In the genomic region with DNA sequence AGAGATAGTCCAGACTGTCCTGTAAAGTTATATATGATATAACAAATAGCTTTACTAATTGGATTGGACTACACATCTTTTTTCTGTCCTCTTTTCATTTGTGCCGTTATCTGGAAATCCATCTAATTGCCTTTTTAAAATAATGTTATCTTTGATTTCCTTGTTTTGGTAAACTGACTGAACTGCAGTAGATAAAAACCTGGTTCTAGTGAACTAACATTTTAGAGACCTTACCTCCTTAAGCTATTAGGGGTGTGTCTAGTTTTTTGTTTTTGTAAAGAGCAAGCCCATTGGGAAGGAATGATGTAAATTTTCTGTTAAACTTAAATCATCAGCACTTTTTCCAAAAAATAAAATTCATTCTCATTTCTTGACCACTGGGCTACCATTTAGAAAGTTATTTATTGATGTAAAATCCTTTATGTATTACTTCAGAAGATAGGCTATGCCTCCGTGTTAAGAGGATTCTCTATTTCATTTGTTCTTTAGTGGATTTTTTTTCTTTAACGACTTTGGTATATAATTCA, we compare ENCODE assay signal across 8 cellular contexts. TPM values are rescaled to one million over a fixed set of nuclear protein-coding genes. Genes with fewer than 3 reads are reported as not detected.
DNase-seq lines count a peak whose midpoint lies in the region; ATAC-seq and TF ChIP-seq lines count a peak whose summit lies in the region.

No MANE protein-coding gene starts in this region.

- no peaks in the 10 kb centered on the region for H3K9me3 ChIP-seq in psoas muscle

- intact Hi-C loops in psoas muscle (cut with DNase I): loop anchor here (10.0 kb wide), 1 partner anchor 259 kb away; a partner anchor contains a TSS

- ATAC-seq in psoas muscle (no peak), HG02870 (IDR thresholded peaks at IDR 0.05; ENCODE audit: unreplicated experiment) (no peak), GM18498 (IDR thresholded peaks at IDR 0.05; ENCODE audit: unreplicated experiment) (no peak)

- 5 to 11% (median 6%) methylated on average over 3 of the region's 3 CpGs for WGBS in psoas muscle, 3 donors

- peaks cover 0 to 10% of the 10 kb centered on the region in 2 donors for H3K36me3 ChIP-seq in psoas muscle (ENCODE audit: insufficient read depth in 1 of 2, low read depth in 1 of 2)

- peak; percentile 11 for TF ChIP-seq POLR2A in erythroblast (IDR thresholded peaks at IDR 0.05; ENCODE audit: low read length)

- H3K4me1 ChIP-seq in psoas muscle: peaks cover 45% of the 10 kb centered on the region

- H3K27me3 ChIP-seq in psoas muscle (ENCODE audit: insufficient read depth in 3 of 3, low read length in 2 of 3): no peaks in the 10 kb centered on the region

- H3K4me3 ChIP-seq in psoas muscle: peak overlapping the region; percentile 93

- TF ChIP-seq CTCF in psoas muscle (IDR thresholded peaks at IDR 0.05): no peak

- DNase-seq in EL (peak; percentile 12), OCI-M1 (lab: John Stamatoyannopoulos, UW) (peak; percentile 57), erythroblast (lab: John Stamatoyannopoulos, UW) (peak; percentile 46 to 59), psoas muscle (no peak), iPS-NIHi7 (ENCODE audit: extremely low spot score) (no peak), C1 segment of cervical spinal cord (lab: John Stamatoyannopoulos, UW) (no peak)

- peak overlapping the region; percentile 5 for H3K27ac ChIP-seq in psoas muscle

RNA-seq across cellular contexts. Expression of a gene that starts 1.2 kb away (rescaled TPM):
- total RNA-seq in psoas muscle: 1 to 10 TPM; 1.8 to 2.9 (median 2.0) TPM
- polyA plus RNA-seq in psoas muscle: 1 to 10 TPM in 1 of 3 donors, under 1 TPM in 2; 0.77 to 2.0 (median 0.82) TPM

RNA-seq across cellular contexts. Expression of a gene that starts 2.1 kb away (rescaled TPM):
- 100 to 1,000 TPM in 1 of 4 donors, 10 to 100 TPM in 3; 73.1 to 102 (median 88.2) TPM for total RNA-seq in psoas muscle
- polyA plus RNA-seq in psoas muscle: 100 to 1,000 TPM; 107 to 180 (median 171) TPM

Comparison
In these comparisons a context has a peak if more than half of its experiments do, and no peak if none do; other contexts are left out.
1. DNase-seq: peak in EL (single experiment), OCI-M1 (single experiment) and erythroblast (2 of 2); none in psoas muscle (0 of 2), iPS-NIHi7 (single experiment) and C1 segment of cervical spinal cord (0 of 14).